Comparison of ENCODE assay signal across 1 cellular context in the genomic region with DNA sequence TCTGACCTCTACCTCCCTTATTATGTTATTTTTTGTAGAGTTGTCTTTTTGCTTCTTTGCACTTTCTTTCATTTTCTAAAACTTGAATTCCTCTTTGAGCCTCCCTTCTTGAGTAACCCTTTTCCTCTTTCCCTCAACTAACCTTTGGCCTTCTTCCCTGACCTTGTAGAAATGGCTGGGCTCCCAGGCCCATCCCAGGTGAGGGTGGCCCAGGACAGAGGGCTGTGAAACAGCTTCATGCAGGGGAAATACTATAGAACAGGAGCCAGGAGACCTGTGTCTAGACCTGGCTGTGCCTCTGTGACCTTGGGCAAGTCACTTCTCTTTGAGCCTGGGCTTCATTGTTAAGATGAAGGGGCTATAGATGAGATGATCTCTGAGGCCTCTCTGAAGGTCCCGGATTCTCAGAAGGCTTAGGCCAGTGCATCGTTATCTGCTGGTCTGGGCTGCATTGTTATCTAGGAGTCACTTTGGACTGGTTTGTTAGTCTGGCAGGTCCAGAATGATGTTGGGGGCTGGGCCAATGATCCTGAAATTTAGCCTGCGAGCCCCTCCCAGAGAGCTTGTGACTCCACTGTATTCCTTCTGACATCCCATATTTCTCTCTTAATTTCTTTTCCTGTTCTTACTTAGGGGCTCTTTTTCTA.
TF ChIP-seq lines count a peak whose summit lies in the region.

No MANE protein-coding gene starts in this region.

TF ChIP-seq in neural cell, 6 proteins besides CTCF, POLR2A, EP300 and RAD21 (continued from another document):
- TF ChIP-seq, protein P1, sequence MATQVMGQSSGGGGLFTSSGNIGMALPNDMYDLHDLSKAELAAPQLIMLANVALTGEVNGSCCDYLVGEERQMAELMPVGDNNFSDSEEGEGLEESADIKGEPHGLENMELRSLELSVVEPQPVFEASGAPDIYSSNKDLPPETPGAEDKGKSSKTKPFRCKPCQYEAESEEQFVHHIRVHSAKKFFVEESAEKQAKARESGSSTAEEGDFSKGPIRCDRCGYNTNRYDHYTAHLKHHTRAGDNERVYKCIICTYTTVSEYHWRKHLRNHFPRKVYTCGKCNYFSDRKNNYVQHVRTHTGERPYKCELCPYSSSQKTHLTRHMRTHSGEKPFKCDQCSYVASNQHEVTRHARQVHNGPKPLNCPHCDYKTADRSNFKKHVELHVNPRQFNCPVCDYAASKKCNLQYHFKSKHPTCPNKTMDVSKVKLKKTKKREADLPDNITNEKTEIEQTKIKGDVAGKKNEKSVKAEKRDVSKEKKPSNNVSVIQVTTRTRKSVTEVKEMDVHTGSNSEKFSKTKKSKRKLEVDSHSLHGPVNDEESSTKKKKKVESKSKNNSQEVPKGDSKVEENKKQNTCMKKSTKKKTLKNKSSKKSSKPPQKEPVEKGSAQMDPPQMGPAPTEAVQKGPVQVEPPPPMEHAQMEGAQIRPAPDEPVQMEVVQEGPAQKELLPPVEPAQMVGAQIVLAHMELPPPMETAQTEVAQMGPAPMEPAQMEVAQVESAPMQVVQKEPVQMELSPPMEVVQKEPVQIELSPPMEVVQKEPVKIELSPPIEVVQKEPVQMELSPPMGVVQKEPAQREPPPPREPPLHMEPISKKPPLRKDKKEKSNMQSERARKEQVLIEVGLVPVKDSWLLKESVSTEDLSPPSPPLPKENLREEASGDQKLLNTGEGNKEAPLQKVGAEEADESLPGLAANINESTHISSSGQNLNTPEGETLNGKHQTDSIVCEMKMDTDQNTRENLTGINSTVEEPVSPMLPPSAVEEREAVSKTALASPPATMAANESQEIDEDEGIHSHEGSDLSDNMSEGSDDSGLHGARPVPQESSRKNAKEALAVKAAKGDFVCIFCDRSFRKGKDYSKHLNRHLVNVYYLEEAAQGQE (IDR thresholded peaks at IDR 0.05; ENCODE audit: borderline replicate concordance) = no peak
- TF ChIP-seq TAF1 (IDR thresholded peaks at IDR 0.05; ENCODE audit: low read depth) = no peak
